In genomic region chr5:188488-189481, GRCh38 we compare ENCODE assay signal across 1 cellular context.
A peak's percentile ranks its signal among the peaks of the same experiment; 100 is the strongest.
TF ChIP-seq lines count a peak whose summit lies in the region.

No MANE protein-coding gene starts in this region.

TF ChIP-seq in HEK293, 187 proteins besides CTCF, POLR2A, EP300 and RAD21 (continued from another document and continues in another):
- TF ChIP-seq TSHZ1 (tag by site-specific recombination; IDR thresholded peaks at IDR 0.05; ENCODE audit: borderline replicate concordance) (no peak), ZNF24 (tag by site-specific recombination; IDR thresholded peaks at IDR 0.05) (0 out of 2 replicates have a peak, but pooled peaks have one; percentile 45), ZNF670 (tag by site-specific recombination; IDR thresholded peaks at IDR 0.05; ENCODE audit: low read depth) (no peak), ZFP3 (tag by site-specific recombination; IDR thresholded peaks at IDR 0.05; ENCODE audit: low read depth) (no peak), KLF1 (tag by site-specific recombination; IDR thresholded peaks at IDR 0.05) (peak; percentile 81; the same call in 1 of the 2 replicates), ZNF140 (tag by site-specific recombination; IDR thresholded peaks at IDR 0.05) (no peak), ZNF768 (tag by site-specific recombination; IDR thresholded peaks at IDR 0.05) (no peak), ZNF626 (tag by site-specific recombination; IDR thresholded peaks at IDR 0.05) (no peak), INSM2 (tag by site-specific recombination; IDR thresholded peaks at IDR 0.05) (no peak), ZNF624 (tag by site-specific recombination; IDR thresholded peaks at IDR 0.05) (no peak), HOXD13 (CRISPR knock-in tag; IDR thresholded peaks at IDR 0.05; ENCODE audit: borderline replicate concordance) (no peak), SCRT1 (tag by site-specific recombination; IDR thresholded peaks at IDR 0.05; ENCODE audit: borderline replicate concordance) (no peak), ZNF791 (tag by site-specific recombination; IDR thresholded peaks at IDR 0.05) (no peak), ZNF211 (tag by site-specific recombination; IDR thresholded peaks at IDR 0.05; ENCODE audit: low read depth) (no peak), ZNF184 (tag by site-specific recombination; IDR thresholded peaks at IDR 0.05) (no peak), ZNF521 (tag by site-specific recombination; IDR thresholded peaks at IDR 0.05) (no peak), GLI4 (tag by site-specific recombination; IDR thresholded peaks at IDR 0.05) (no peak), KLF10 (tag by site-specific recombination; IDR thresholded peaks at IDR 0.05) (no peak), ZNF660 (tag by site-specific recombination; IDR thresholded peaks at IDR 0.05) (peak; percentile 70), ZNF621 (tag by site-specific recombination; IDR thresholded peaks at IDR 0.05) (no peak), GLIS2 (tag by site-specific recombination; IDR thresholded peaks at IDR 0.05) (peak; percentile 53), ZNF513 (tag by site-specific recombination; IDR thresholded peaks at IDR 0.05) (no peak), ZNF354C (tag by site-specific recombination; IDR thresholded peaks at IDR 0.05; ENCODE audit: borderline replicate concordance, low read depth) (no peak), ZNF274 (IDR thresholded peaks at IDR 0.05; ENCODE audit: low read length) (no peak), ZNF274 (tag by site-specific recombination; IDR thresholded peaks at IDR 0.05; ENCODE audit: borderline replicate concordance) (no peak), ZNF148 (tag by site-specific recombination; IDR thresholded peaks at IDR 0.05; ENCODE audit: borderline replicate concordance) (no peak), ZSCAN23 (tag by site-specific recombination; IDR thresholded peaks at IDR 0.05) (no peak), ZNF26 (tag by site-specific recombination; IDR thresholded peaks at IDR 0.05) (no peak), MZF1 (tag by site-specific recombination; IDR thresholded peaks at IDR 0.05; ENCODE audit: borderline replicate concordance) (no peak), ZNF510 (tag by site-specific recombination; IDR thresholded peaks at IDR 0.05; ENCODE audit: insufficient replicate concordance) (no peak), ZBTB49 (tag by site-specific recombination; IDR thresholded peaks at IDR 0.05; ENCODE audit: low read depth) (no peak), KLF8 (tag by site-specific recombination; IDR thresholded peaks at IDR 0.05) (peak; percentile 68), ZEB2 (tag by site-specific recombination; IDR thresholded peaks at IDR 0.05) (0 out of 2 replicates have a peak, but pooled peaks have one; percentile 53), ZNF121 (tag by site-specific recombination; IDR thresholded peaks at IDR 0.05) (no peak), ZNF48 (tag by site-specific recombination; IDR thresholded peaks at IDR 0.05) (no peak), EGR2 (tag by site-specific recombination; IDR thresholded peaks at IDR 0.05; ENCODE audit: low read depth) (0 out of 2 replicates have a peak, but pooled peaks have one; percentile 12), ZNF843 (tag by site-specific recombination; IDR thresholded peaks at IDR 0.05) (no peak), ZNF792 (tag by site-specific recombination; IDR thresholded peaks at IDR 0.05) (no peak)
- TF ChIP-seq, protein P1, sequence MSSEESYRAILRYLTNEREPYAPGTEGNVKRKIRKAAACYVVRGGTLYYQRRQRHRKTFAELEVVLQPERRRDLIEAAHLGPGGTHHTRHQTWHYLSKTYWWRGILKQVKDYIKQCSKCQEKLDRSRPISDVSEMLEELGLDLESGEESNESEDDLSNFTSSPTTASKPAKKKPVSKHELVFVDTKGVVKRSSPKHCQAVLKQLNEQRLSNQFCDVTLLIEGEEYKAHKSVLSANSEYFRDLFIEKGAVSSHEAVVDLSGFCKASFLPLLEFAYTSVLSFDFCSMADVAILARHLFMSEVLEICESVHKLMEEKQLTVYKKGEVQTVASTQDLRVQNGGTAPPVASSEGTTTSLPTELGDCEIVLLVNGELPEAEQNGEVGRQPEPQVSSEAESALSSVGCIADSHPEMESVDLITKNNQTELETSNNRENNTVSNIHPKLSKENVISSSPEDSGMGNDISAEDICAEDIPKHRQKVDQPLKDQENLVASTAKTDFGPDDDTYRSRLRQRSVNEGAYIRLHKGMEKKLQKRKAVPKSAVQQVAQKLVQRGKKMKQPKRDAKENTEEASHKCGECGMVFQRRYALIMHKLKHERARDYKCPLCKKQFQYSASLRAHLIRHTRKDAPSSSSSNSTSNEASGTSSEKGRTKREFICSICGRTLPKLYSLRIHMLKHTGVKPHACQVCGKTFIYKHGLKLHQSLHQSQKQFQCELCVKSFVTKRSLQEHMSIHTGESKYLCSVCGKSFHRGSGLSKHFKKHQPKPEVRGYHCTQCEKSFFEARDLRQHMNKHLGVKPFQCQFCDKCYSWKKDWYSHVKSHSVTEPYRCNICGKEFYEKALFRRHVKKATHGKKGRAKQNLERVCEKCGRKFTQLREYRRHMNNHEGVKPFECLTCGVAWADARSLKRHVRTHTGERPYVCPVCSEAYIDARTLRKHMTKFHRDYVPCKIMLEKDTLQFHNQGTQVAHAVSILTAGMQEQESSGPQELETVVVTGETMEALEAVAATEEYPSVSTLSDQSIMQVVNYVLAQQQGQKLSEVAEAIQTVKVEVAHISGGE (tag by site-specific recombination; conservative IDR thresholded peaks at IDR 0.05; ENCODE audit: low read depth), result no peak
- TF ChIP-seq, protein P2, sequence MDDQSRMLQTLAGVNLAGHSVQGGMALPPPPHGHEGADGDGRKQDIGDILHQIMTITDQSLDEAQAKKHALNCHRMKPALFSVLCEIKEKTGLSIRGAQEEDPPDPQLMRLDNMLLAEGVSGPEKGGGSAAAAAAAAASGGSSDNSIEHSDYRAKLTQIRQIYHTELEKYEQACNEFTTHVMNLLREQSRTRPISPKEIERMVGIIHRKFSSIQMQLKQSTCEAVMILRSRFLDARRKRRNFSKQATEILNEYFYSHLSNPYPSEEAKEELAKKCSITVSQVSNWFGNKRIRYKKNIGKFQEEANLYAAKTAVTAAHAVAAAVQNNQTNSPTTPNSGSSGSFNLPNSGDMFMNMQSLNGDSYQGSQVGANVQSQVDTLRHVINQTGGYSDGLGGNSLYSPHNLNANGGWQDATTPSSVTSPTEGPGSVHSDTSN (CRISPR knock-in tag; IDR thresholded peaks at IDR 0.05), result no peak
- TF ChIP-seq, protein P3, sequence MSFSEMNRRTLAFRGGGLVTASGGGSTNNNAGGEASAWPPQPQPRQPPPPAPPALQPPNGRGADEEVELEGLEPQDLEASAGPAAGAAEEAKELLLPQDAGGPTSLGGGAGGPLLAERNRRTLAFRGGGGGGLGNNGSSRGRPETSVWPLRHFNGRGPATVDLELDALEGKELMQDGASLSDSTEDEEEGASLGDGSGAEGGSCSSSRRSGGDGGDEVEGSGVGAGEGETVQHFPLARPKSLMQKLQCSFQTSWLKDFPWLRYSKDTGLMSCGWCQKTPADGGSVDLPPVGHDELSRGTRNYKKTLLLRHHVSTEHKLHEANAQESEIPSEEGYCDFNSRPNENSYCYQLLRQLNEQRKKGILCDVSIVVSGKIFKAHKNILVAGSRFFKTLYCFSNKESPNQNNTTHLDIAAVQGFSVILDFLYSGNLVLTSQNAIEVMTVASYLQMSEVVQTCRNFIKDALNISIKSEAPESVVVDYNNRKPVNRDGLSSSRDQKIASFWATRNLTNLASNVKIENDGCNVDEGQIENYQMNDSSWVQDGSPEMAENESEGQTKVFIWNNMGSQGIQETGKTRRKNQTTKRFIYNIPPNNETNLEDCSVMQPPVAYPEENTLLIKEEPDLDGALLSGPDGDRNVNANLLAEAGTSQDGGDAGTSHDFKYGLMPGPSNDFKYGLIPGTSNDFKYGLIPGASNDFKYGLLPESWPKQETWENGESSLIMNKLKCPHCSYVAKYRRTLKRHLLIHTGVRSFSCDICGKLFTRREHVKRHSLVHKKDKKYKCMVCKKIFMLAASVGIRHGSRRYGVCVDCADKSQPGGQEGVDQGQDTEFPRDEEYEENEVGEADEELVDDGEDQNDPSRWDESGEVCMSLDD (tag by site-specific recombination; IDR thresholded peaks at IDR 0.05), result no peak
